In the genomic region with DNA sequence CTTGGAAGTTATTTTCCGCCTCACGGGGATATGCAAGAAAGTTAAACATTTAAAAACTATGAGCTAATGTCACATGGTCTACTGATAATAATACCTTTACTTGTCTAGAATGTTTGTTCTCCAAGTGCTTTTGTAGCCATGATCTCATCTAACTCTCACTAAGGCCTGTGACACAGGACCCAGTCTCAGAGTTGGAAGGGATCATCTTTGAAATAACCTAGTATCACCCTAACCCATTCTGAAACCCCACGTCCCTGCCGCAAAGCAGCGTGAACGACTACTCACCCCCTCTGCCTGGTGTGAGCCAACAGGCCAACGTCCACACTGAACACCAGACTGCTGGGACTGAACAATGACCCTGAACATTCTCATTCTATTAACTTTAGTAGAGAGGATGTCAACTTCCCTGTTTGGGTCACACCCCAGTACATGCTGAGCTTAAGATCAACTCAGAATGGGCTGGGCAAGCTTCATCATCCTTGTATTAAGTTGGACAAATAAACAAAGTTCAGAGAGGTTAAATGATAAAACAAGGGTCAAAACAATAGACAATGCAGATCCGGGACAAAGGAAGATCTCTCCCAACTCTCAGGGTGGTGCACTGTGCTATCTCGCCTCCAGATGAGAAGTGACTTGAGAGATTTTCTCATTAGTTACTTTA, we compare ENCODE assay signal across 8 cellular contexts. TPM values are rescaled to one million over a fixed set of nuclear protein-coding genes. Genes with fewer than 3 reads are reported as not detected.
DNase-seq lines count a peak whose midpoint lies in the region; ATAC-seq and TF ChIP-seq lines count a peak whose summit lies in the region.

No MANE protein-coding gene starts in this region.

- peak overlapping the region; percentile 42 for H3K9ac ChIP-seq in DND-41 (ENCODE audit: low read depth, low read length)
- no peak overlapping the region for H3K9ac ChIP-seq in SK-N-MC (ENCODE audit: insufficient read length)

- H3K4me1 ChIP-seq in DND-41 (ENCODE audit: insufficient read depth, low read length) (peaks cover 44% of the 10 kb centered on the region), foreskin keratinocyte (peaks cover 32% of the 10 kb centered on the region), prostate gland (replicated peaks) (peaks cover 14% of the 10 kb centered on the region)

- peak overlapping the region; percentile 83 for H3K27ac ChIP-seq in DND-41 (ENCODE audit: low read length)
- H3K27ac ChIP-seq in SK-N-MC: peak overlapping the region; percentile 94
- peak overlapping the region; percentile 93 for H3K27ac ChIP-seq in foreskin keratinocyte
- peak overlapping the region; percentile 78 to 85 for H3K27ac ChIP-seq in prostate gland

- 52% methylated on average over 9 of the region's 9 CpGs for WGBS in prostate gland

- TF ChIP-seq CTCF in DND-41 (IDR thresholded peaks at IDR 0.05; ENCODE audit: borderline replicate concordance, extremely low read depth, low read length, poor library complexity, severe bottlenecking): no peak
- no peak for TF ChIP-seq CTCF in foreskin keratinocyte (conservative IDR thresholded peaks at IDR 0.05)
- no peak for TF ChIP-seq CTCF in prostate gland (IDR thresholded peaks at IDR 0.05)

- no peak for TF ChIP-seq POLR2A in prostate gland (IDR thresholded peaks at IDR 0.05)

- no peaks in the 10 kb centered on the region for H3K27me3 ChIP-seq in DND-41 (ENCODE audit: insufficient read depth, low read length, poor library complexity)
- H3K27me3 ChIP-seq in foreskin keratinocyte: no peaks in the 10 kb centered on the region
- H3K27me3 ChIP-seq in prostate gland (replicated peaks; ENCODE audit: insufficient read depth): no peaks in the 10 kb centered on the region

- no peaks in the 10 kb centered on the region for H3K9me3 ChIP-seq in DND-41 (ENCODE audit: insufficient read depth, low read length, severe bottlenecking)
- H3K9me3 ChIP-seq in SK-N-MC (ENCODE audit: low read depth, low read length): no peaks in the 10 kb centered on the region
- H3K9me3 ChIP-seq in prostate gland: no peaks in the 10 kb centered on the region

- no peak overlapping the region for H2AFZ ChIP-seq in DND-41 (ENCODE audit: low read depth, low read length)

- ATAC-seq in DND-41 (ENCODE audit: insufficient read depth, low read depth) (no peak), foreskin keratinocyte (peak; percentile 13), GM18502 (IDR thresholded peaks at IDR 0.05; ENCODE audit: poor library complexity, unreplicated experiment) (no peak), GM19035 (IDR thresholded peaks at IDR 0.05; ENCODE audit: unreplicated experiment) (no peak)

- H3K79me2 ChIP-seq in DND-41 (ENCODE audit: insufficient read depth, low read length): no peaks in the 10 kb centered on the region

- no peak for DNase-seq in DND-41
- no peak for DNase-seq in SK-N-MC (ENCODE audit: low read depth, low spot score)
- no peak for DNase-seq in foreskin keratinocyte
- peak; percentile 10 for DNase-seq in prostate gland (ENCODE audit: low spot score)
- no peak for DNase-seq in KG1 (lab: John Stamatoyannopoulos, UW)
- no peak for DNase-seq in DMS53 (lab: John Stamatoyannopoulos, UW)

- H3K4me3 ChIP-seq in DND-41 (ENCODE audit: low read depth in 1 of 2, low read length in 2 of 2) (no peak overlapping the region; a peak in 1 of 4 replicates), SK-N-MC (peak overlapping the region; percentile 56), prostate gland (no peak overlapping the region)

- intact Hi-C loops in prostate gland (cut with DNase I): no loop called here

- H4K20me1 ChIP-seq in DND-41 (ENCODE audit: insufficient read depth, low read length): peaks cover 10% of the 10 kb centered on the region; the same call in 1 of the 2 replicates

- peak overlapping the region; percentile 41 for H3K4me2 ChIP-seq in DND-41 (ENCODE audit: insufficient read depth, low read length)

- H3K36me3 ChIP-seq in DND-41 (ENCODE audit: insufficient read depth, low read length) (peaks cover 32% of the 10 kb centered on the region), SK-N-MC (ENCODE audit: insufficient read depth, low read length) (peaks cover 11% of the 10 kb centered on the region; the same call in 1 of the 2 replicates), prostate gland (peaks cover 0 to 5% of the 10 kb centered on the region in 2 donors)

RNA-seq across cellular contexts. Expression of gene BCAR1, which starts 54.8 kb away (rescaled TPM):
- total RNA-seq in foreskin keratinocyte (78.2 and 80.5 TPM in 2 replicates), prostate gland (100 to 1,000 TPM in 1 of 2 donors, 10 to 100 TPM in 1; 51.1 to 181 TPM)
- 71.8 and 72.2 TPM in 2 replicates for polyA plus RNA-seq in foreskin keratinocyte
